In the genomic region with DNA sequence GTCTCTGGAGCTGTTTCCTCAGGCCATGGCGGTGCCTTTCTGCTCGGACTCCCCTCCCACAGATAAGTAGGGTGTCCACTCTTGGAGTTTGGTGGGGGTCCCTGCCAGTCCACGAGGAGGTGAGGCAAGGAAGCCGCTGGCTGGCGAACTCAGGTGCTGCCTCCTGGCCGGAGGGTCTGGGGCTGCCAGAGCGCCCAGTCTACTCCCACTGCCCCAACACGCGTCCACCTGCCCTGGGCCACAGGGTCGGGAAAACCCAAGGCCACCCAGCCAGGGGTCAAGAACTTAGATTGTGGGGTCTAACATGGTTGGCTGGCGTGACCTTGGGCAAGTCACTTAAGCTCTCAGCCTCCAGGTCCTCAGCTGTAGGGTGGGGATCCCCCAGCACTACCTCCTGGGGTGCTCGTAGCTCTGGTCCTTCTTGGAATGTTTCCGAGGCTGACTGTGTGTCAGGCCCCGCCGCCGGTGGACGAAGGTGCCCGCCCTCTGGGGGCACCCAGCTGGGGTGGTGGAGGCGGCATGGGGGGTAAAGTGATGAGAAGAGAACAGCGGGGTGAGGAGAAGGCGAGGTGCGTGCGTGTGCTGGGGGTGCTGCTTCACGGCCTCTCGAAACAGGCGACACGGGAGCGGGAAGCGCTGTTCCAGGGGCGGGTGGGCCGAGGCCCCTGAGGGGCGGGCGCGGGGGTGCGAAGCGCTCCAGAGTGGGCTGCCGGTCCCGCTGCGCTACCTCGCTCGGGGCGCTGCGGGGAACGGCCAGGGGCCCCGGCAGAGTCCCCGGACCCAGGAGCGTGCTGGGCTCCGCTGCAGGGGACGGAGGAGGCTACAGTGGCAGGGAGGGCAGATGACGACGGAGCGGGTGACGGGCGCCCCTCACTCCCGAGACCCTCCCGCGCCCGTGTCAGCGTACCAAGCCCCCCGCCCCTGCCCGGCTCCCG, we compare ENCODE assay signal across 8 cellular contexts. TPM values are rescaled to one million over a fixed set of nuclear protein-coding genes. Genes with fewer than 3 reads are reported as not detected.
A peak's percentile ranks its signal among the peaks of the same experiment; 100 is the strongest.
DNase-seq lines count a peak whose midpoint lies in the region; ATAC-seq and TF ChIP-seq lines count a peak whose summit lies in the region.

No MANE protein-coding gene starts in this region.

- H3K27me3 ChIP-seq in lung (ENCODE audit: control insufficient read depth, insufficient read depth) = no peaks in the 10 kb centered on the region
- no peaks in the 10 kb centered on the region for H3K27me3 ChIP-seq in uterus

- H3K4me3 ChIP-seq in astrocyte of the spinal cord (ENCODE audit: low read depth, low read length) (peak overlapping the region; percentile 52), lung (peak overlapping the region; percentile 50), uterus (peak overlapping the region; percentile 29 to 40)

- peak; percentile 30 for DNase-seq in ELR (ENCODE audit: low read depth)
- DNase-seq in astrocyte of the spinal cord (ENCODE audit: low read depth, low spot score) = no peak
- DNase-seq in lung (ENCODE audit: low spot score) = no peak
- no peak for DNase-seq in uterus
- no peak for DNase-seq in NCI-H1417 (lab: John Stamatoyannopoulos, UW)

- peaks cover 0 to 2% of the 10 kb centered on the region in 2 donors for H3K9me3 ChIP-seq in lung (ENCODE audit: control insufficient read depth in 2 of 2, insufficient read depth in 1 of 2, low read length in 1 of 2)
- no peaks in the 10 kb centered on the region for H3K9me3 ChIP-seq in uterus

- intact Hi-C loops in uterus (cut with DNase I; ENCODE audit: low total_unique reads) = no loop called here

- H3K27ac ChIP-seq in lung (ENCODE audit: low read depth in 1 of 2, low read length in 1 of 2) (no peak overlapping the region), uterus (no peak overlapping the region)

- H3K36me3 ChIP-seq in lung (ENCODE audit: control insufficient read depth in 2 of 2, insufficient read depth in 2 of 2, low read length in 2 of 2) = no peaks in the 10 kb centered on the region
- no peaks in the 10 kb centered on the region for H3K36me3 ChIP-seq in uterus

- in situ Hi-C loops in astrocyte of the spinal cord (cut with HindIII; ENCODE audit: low sequenced_read_pairs) = no loop called here

- WGBS in lung, 2 donors = 17 to 20% methylated on average over 46 to 62 of the region's 62 CpGs

- no peak for TF ChIP-seq CTCF in astrocyte of the spinal cord (IDR thresholded peaks at IDR 0.05; ENCODE audit: low read depth, low read length)
- TF ChIP-seq CTCF in lung (IDR thresholded peaks at IDR 0.05; ENCODE audit: control extremely low read depth, extremely low read depth) = no peak
- no peak for TF ChIP-seq CTCF in uterus (IDR thresholded peaks at IDR 0.05)

- no peak for TF ChIP-seq POLR2A in uterus (IDR thresholded peaks at IDR 0.05)

- H3K4me1 ChIP-seq in lung (ENCODE audit: control insufficient read depth in 2 of 2, insufficient read depth in 2 of 2, low read length in 2 of 2) = peaks cover 0 to 8% of the 10 kb centered on the region in 2 donors
- peaks cover 0 to 16% of the 10 kb centered on the region in 2 donors for H3K4me1 ChIP-seq in uterus

- peak; percentile 11 for ATAC-seq in HG02981 (IDR thresholded peaks at IDR 0.05; ENCODE audit: unreplicated experiment)
- ATAC-seq in lung (ENCODE audit: insufficient read depth, low FRiP score) = no peak
- ATAC-seq in GM21786 (IDR thresholded peaks at IDR 0.05; ENCODE audit: unreplicated experiment) = no peak
- ATAC-seq in GM18909 (IDR thresholded peaks at IDR 0.05; ENCODE audit: poor library complexity, unreplicated experiment) = no peak

RNA-seq across cellular contexts. Expression of a gene that starts 1.2 kb away (rescaled TPM):
- total RNA-seq in lung (under 1 TPM in 1 of 2 donors, not detected in 1; 0.52 TPM), uterus (under 1 TPM in 1 of 4 donors, not detected in 3; 0.55 TPM)
- polyA plus RNA-seq in lung = under 1 TPM; 0.37 to 0.93 TPM

RNA-seq across cellular contexts. Expression of a gene that starts 13.5 kb away (rescaled TPM):
- total RNA-seq in lung = 1 to 10 TPM; 6.3 to 9.6 TPM
- 1 to 10 TPM; 4.1 to 5.5 TPM for polyA plus RNA-seq in lung
- total RNA-seq in uterus = 1 to 10 TPM in 2 of 4 donors, under 1 TPM in 1, not detected in 1; 0.77 to 6.3 (median 4.9) TPM

RNA-seq across cellular contexts. Expression of a gene that starts 55.8 kb away (rescaled TPM):
- total RNA-seq in lung (100 to 1,000 TPM; 143 to 316 TPM), uterus (100 to 1,000 TPM; 108 to 342 (median 206) TPM)
- 10 to 100 TPM; 63.0 to 92.9 TPM for polyA plus RNA-seq in lung
